ENCODE assay signal across 26 cellular contexts in genomic region chr1:55034476-55035133, GRCh38. TPM values are rescaled to one million over a fixed set of nuclear protein-coding genes. Genes with fewer than 3 reads are reported as not detected.
A peak's percentile ranks its signal among the peaks of the same experiment; 100 is the strongest.
DNase-seq lines count a peak whose midpoint lies in the region; ATAC-seq, FAIRE-seq and TF ChIP-seq lines count a peak whose summit lies in the region.
"Had no signal": no experiment of that assay in that cellular context is flagged by ENCODE, and none has a peak within 500 bp of the region (broad histone marks: within the 10 kb centered on the region; RNA-seq: fewer than 3 reads in every experiment).

No MANE protein-coding gene starts in this region.

- H3K23me2 ChIP-seq in H1 (ENCODE audit: low read depth, low read length), result peaks cover 4% of the 10 kb centered on the region; the same call in 1 of the 2 replicates

- no peaks in the 10 kb centered on the region for H4K20me1 ChIP-seq in H1 (replicated peaks in 1 of 2; ENCODE audit: control insufficient read depth in 1 of 2, insufficient read depth in 2 of 2, low read length in 2 of 2)
- H4K20me1 ChIP-seq: BLaER1 had no signal

- no peak overlapping the region for H3K23ac ChIP-seq in H1 (ENCODE audit: insufficient read length)

- H3K36me3 ChIP-seq in H1 (ENCODE audit: control insufficient read depth in 2 of 4, insufficient read depth in 4 of 4, low read length in 3 of 4), result no peaks in the 10 kb centered on the region
- H3K36me3 ChIP-seq: BLaER1 had no signal

- no peak overlapping the region for H3K56ac ChIP-seq in H1 (replicated peaks; ENCODE audit: insufficient read length, low read depth, low read length)

- no peak overlapping the region for H3K14ac ChIP-seq in H1 (ENCODE audit: insufficient read length)

- no peak overlapping the region for H4K8ac ChIP-seq in H1 (ENCODE audit: extremely low read depth, insufficient read depth, low read length)

- no peak overlapping the region for H3K27ac ChIP-seq in H1 (ENCODE audit: low read depth, low read length)
- H3K27ac ChIP-seq: 22Rv1, BLaER1, HL-60 had no signal

- H3K9ac ChIP-seq in H1 (replicated peaks in 1 of 4; ENCODE audit: extremely low read depth in 1 of 4, low read depth in 3 of 4, low read length in 3 of 4), result no peak overlapping the region
- H3K9ac ChIP-seq: BLaER1 had no signal

- no peak overlapping the region for H3K4ac ChIP-seq in H1 (replicated peaks; ENCODE audit: insufficient read length, low read depth, low read length)

- no peak overlapping the region for H3K4me2 ChIP-seq in H1 (ENCODE audit: insufficient read depth in 1 of 2, low read depth in 2 of 2, low read length in 2 of 2)
- H3K4me2 ChIP-seq: BLaER1 had no signal

- H2AFZ ChIP-seq in H1 (ENCODE audit: low read length), result no peak overlapping the region

- H3K18ac ChIP-seq in H1 (ENCODE audit: extremely low read depth, low read length), result no peak overlapping the region

- H2BK120ac ChIP-seq in H1 (replicated peaks; ENCODE audit: low read depth, low read length), result no peak overlapping the region

- TF ChIP-seq CTCF in H1 (IDR thresholded peaks at IDR 0.05; ENCODE audit: control extremely low read depth in 1 of 3, insufficient read depth in 1 of 3, low read depth in 1 of 3, low read length in 3 of 3), result no peak
- peak; percentile 9 for TF ChIP-seq CTCF in osteocyte (IDR thresholded peaks at IDR 0.05)

- no peak for FAIRE-seq in H1 (lab: Jason Lieb, UNC)
- FAIRE-seq: D721Med, G401.6, GM12878 had no signal

- H3K4me3 ChIP-seq in H1 (ENCODE audit: extremely low read depth in 1 of 4, insufficient read depth in 2 of 4, low read depth in 3 of 4, low read length in 4 of 4), result no peak overlapping the region
- H3K4me3 ChIP-seq: BLaER1, GM12878 had no signal

- no peak overlapping the region for H3K4me3 Mint-ChIP-seq in osteocyte (ENCODE audit: unreplicated experiment)
- H3K4me3 Mint-ChIP-seq: CD4-positive, CD25-positive, alpha-beta regulatory T cell had no signal

- DNase-seq in DMS 273 (lab: John Stamatoyannopoulos, UW; ENCODE audit: unreplicated experiment), result peak; percentile 32
- no peak for DNase-seq in DMS 273 treated with DMSO at 0.1 percent for 48 hours (lab: John Stamatoyannopoulos, UW)
- DNase-seq in NCI-H1092 (lab: John Stamatoyannopoulos, UW), result peak; percentile 19
- DNase-seq in H1 (ENCODE audit: low read depth in 1 of 2, low spot score in 2 of 2), result no peak
- no peak for DNase-seq in osteocyte (ENCODE audit: extremely low spot score, unreplicated experiment)
- no peak for DNase-seq in KBM-7
- DNase-seq in left colon, result no peak
- DNase-seq in HT-29 (ENCODE audit: low spot score), result no peak
- DNase-seq: ACHN; CD4-positive, CD25-positive, alpha-beta regulatory T cell; GOT3; Kasumi-1; NCI-H1417; NCI-H1694; NCI-H2029 treated with DMSO at 0.1 percent for 48 hours; NCI-H2227 treated with DMSO at 0.1 percent for 48 hours; NCI-H510A; PC-3 had no signal

- H3K27me3 ChIP-seq in H1 (replicated peaks in 1 of 4; ENCODE audit: control insufficient read depth in 3 of 4, extremely low read depth in 1 of 4, insufficient read depth in 3 of 4, low read length in 3 of 4), result peaks cover 6 to 21% (median 20%) of the 10 kb centered on the region in 4 experiments
- H3K27me3 ChIP-seq: BLaER1 had no signal

- H3K79me2 ChIP-seq in H1 (ENCODE audit: control insufficient read depth in 1 of 2, insufficient read depth in 2 of 2, low read length in 2 of 2), result no peaks in the 10 kb centered on the region

- no peaks in the 10 kb centered on the region for H3K36me3 Mint-ChIP-seq in osteocyte (ENCODE audit: unreplicated experiment)
- H3K36me3 Mint-ChIP-seq: CD4-positive, CD25-positive, alpha-beta regulatory T cell had no signal

- peak overlapping the region; percentile 19; the same call in 1 of the 2 replicates for H2AK5ac ChIP-seq in H1 (ENCODE audit: low read depth, low read length)

- H3K79me1 ChIP-seq in H1 (ENCODE audit: low read depth, low read length), result no peaks in the 10 kb centered on the region

- no peak overlapping the region for H3K27ac Mint-ChIP-seq in osteocyte (ENCODE audit: unreplicated experiment)

- in situ Hi-C loops in KBM-7 (cut with MboI; ENCODE audit: low pct_unique_long_range_greater_than_20kb, low sequenced_read_pairs), result no loop called here

- no peak overlapping the region for H2BK12ac ChIP-seq in H1 (ENCODE audit: low read depth, low read length)

- peaks cover 18% of the 10 kb centered on the region for H3K4me1 Mint-ChIP-seq in osteocyte (ENCODE audit: unreplicated experiment)

- intact Hi-C loops in left colon (cut with DNase I, micrococcal nuclease), result no loop called here

- no peak for TF ChIP-seq POLR2A in H1 (IDR thresholded peaks at IDR 0.05; ENCODE audit: control extremely low read depth in 1 of 2, low read depth in 2 of 2, low read length in 2 of 2)

- no peaks in the 10 kb centered on the region for H3K9me3 Mint-ChIP-seq in osteocyte (ENCODE audit: unreplicated experiment)

- WGBS in H1 (ENCODE audit: extremely low coverage in 1 of 2, insufficient coverage in 1 of 2, insufficient read length in 1 of 2, insufficient replicate concordance in 2 of 2, low coverage in 1 of 2, low lambda C conversion rate in 2 of 2, missing lambda C conversion rate in 1 of 2), 2 experiments, result 89% methylated on average over 6 of the region's 6 CpGs; no CpG with 5 or more reads in 1 of the 2 experiments

- POLR2A ChIA-PET in H1 (lab: Charles Lee; ENCODE audit: partially characterized antibody), result no interaction called here

- H2BK5ac ChIP-seq in H1 (ENCODE audit: low read depth, low read length), result no peak overlapping the region

- no peak overlapping the region for H2BK15ac ChIP-seq in H1 (ENCODE audit: low read length)

- TF ChIP-seq EP300 in H1 (IDR thresholded peaks at IDR 0.05; ENCODE audit: borderline replicate concordance in 1 of 2, low read depth in 2 of 2, low read length in 2 of 2), result no peak

- CTCF ChIA-PET in H1 (lab: Charles Lee; ENCODE audit: partially characterized antibody), result interaction anchor here (0.7 to 4.9 kb wide), 11 partner anchors 13 to 90 kb away, joined by 3 to 50 read pairs (median 4); no protein-coding TSS in a partner anchor

- no peaks in the 10 kb centered on the region for H3K9me3 ChIP-seq in H1 (ENCODE audit: insufficient read depth in 2 of 2, low read depth in 1 of 2, low read length in 1 of 2)

- peaks cover 0 to 4% (median 3%) of the 10 kb centered on the region in 4 experiments; a peak in 5 of 7 replicates for H3K4me1 ChIP-seq in H1 (replicated peaks in 1 of 4; ENCODE audit: control insufficient read depth in 3 of 4, insufficient read depth in 4 of 4, low read length in 3 of 4)
- H3K4me1 ChIP-seq: BLaER1 had no signal

- H3K27me3 Mint-ChIP-seq in osteocyte (ENCODE audit: unreplicated experiment), result peaks cover 55% of the 10 kb centered on the region

- no peak overlapping the region for H4K5ac ChIP-seq in H1 (ENCODE audit: insufficient read length, low read depth, low read length)

- no peak overlapping the region for H2BK20ac ChIP-seq in H1 (ENCODE audit: low read length)

- no peak overlapping the region for H4K91ac ChIP-seq in H1 (replicated peaks; ENCODE audit: insufficient read length, low read length)

- ATAC-seq in left colon, result no peak
- ATAC-seq: GM12878, HCT116, PC-3 had no signal

- TF ChIP-seq RAD21 in H1 (IDR thresholded peaks at IDR 0.05 in 1 of 2, conservative IDR thresholded peaks at IDR 0.05 in 1 of 2; ENCODE audit: low read depth in 2 of 2, low read length in 2 of 2), result no peak

TF ChIP-seq in H1, 55 proteins besides CTCF, POLR2A, EP300 and RAD21:
- no peak for TF ChIP-seq CHD1 (IDR thresholded peaks at IDR 0.05; ENCODE audit: low read depth, low read length)

RNA-seq across cellular contexts. Expression of gene PCSK9, which starts 4.7 kb away (rescaled TPM):
- 32.3 and 33.8 TPM in 2 replicates for total RNA-seq in H1 (2021; fragmentation: NEBNext Ultra II Directional; extraction: Animal tissue kit (Norgen Biotek cat#: 25700))
- polyA plus RNA-seq in H1 (2011; rRNA removed), result 22.3 and 39.4 TPM in 2 replicates
- 30.1 TPM for polyA plus RNA-seq in H1 (2011; cell fraction: cytosol; rRNA removed)
- polyA plus RNA-seq in H1 (2011; cell fraction: nucleus; rRNA removed), result 56.2 TPM
- 20.6 to 29.9 TPM (median 28.3 TPM) in 4 replicates for polyA plus RNA-seq in H1 (2012, experiment 1 of 2)
- 24.1 TPM for polyA plus RNA-seq in H1 (2012, experiment 2 of 2)
- polyA plus RNA-seq in H1 (2013, experiment 1 of 2), result 65.1 TPM
- 59.8 TPM for polyA plus RNA-seq in H1 (2013, experiment 2 of 2)
- polyA minus RNA-seq in H1 (2011; rRNA and poly(A)+ RNA removed), result 14.4 and 15.8 TPM in 2 replicates
- polyA minus RNA-seq in H1 (2011; cell fraction: cytosol; rRNA and poly(A)+ RNA removed), result 22.8 TPM
- polyA minus RNA-seq in H1 (2011; cell fraction: nucleus; rRNA and poly(A)+ RNA removed), result 18.1 TPM
- total RNA-seq in osteocyte (2.2 and 2.3 TPM in 2 replicates), left colon (10 to 100 TPM; 12.6 to 37.0 TPM)
- total RNA-seq in HT-29 (2014; rRNA removed; shearing (Covaris generic)), result 4.7 and 6.1 TPM in 2 replicates
- total RNA-seq: CD4-positive, CD25-positive, alpha-beta regulatory T cell had no signal
- polyA plus RNA-seq: CD4-positive, CD25-positive, alpha-beta regulatory T cell had no signal

RNA-seq across cellular contexts. Expression of gene BSND, which starts 35.9 kb away (rescaled TPM):
- total RNA-seq in H1 (2021; fragmentation: NEBNext Ultra II Directional; extraction: Animal tissue kit (Norgen Biotek cat#: 25700)), result 0.40 and 0.43 TPM in 2 replicates
- polyA plus RNA-seq in H1 (2011; rRNA removed), result 0.52 and 0.68 TPM in 2 replicates
- 0.67 TPM for polyA plus RNA-seq in H1 (2011; cell fraction: cytosol; rRNA removed)
- polyA plus RNA-seq in H1 (2011; cell fraction: nucleus; rRNA removed), result 1.0 TPM
- polyA plus RNA-seq in H1 (2012, experiment 1 of 2), result 0.37 to 0.74 TPM (median 0.55 TPM) in 4 replicates
- polyA plus RNA-seq in H1 (2012, experiment 2 of 2), result 0.50 TPM
- polyA plus RNA-seq in H1 (2013, experiment 1 of 2), result 0.26 TPM
- polyA plus RNA-seq in H1 (2013, experiment 2 of 2), result 0.26 TPM
- 0.39 and 0.54 TPM in 2 replicates for polyA minus RNA-seq in H1 (2011; rRNA and poly(A)+ RNA removed)
- not detected for polyA minus RNA-seq in H1 (2011; cell fraction: cytosol; rRNA and poly(A)+ RNA removed)
- polyA minus RNA-seq in H1 (2011; cell fraction: nucleus; rRNA and poly(A)+ RNA removed), result 0.70 TPM
- not detected in 2 replicates for total RNA-seq in osteocyte
- total RNA-seq in left colon, result not detected
- 0.10 TPM in 1 of 2 replicates, not detected in the other for total RNA-seq in HT-29 (2014; rRNA removed; shearing (Covaris generic))
- total RNA-seq: CD4-positive, CD25-positive, alpha-beta regulatory T cell; GM12878; M059J; PC-3 had no signal
- polyA plus RNA-seq: CD4-positive, CD25-positive, alpha-beta regulatory T cell; GM12878 had no signal

RNA-seq across cellular contexts. Expression of gene TMEM61, which starts 54.2 kb away (rescaled TPM):
- 0.50 and 0.54 TPM in 2 replicates for total RNA-seq in H1 (2021; fragmentation: NEBNext Ultra II Directional; extraction: Animal tissue kit (Norgen Biotek cat#: 25700))
- polyA plus RNA-seq in H1 (2011; rRNA removed), result 1.4 and 2.0 TPM in 2 replicates
- polyA plus RNA-seq in H1 (2011; cell fraction: cytosol; rRNA removed), result 0.88 TPM
- polyA plus RNA-seq in H1 (2011; cell fraction: nucleus; rRNA removed), result 1.2 TPM
- polyA plus RNA-seq in H1 (2012, experiment 1 of 2), result 0.25 to 0.92 TPM (median 0.80 TPM) in 3 of 4 replicates, not detected in the other
- 1.0 TPM for polyA plus RNA-seq in H1 (2012, experiment 2 of 2)
- 1.4 TPM for polyA plus RNA-seq in H1 (2013, experiment 1 of 2)
- 0.94 TPM for polyA plus RNA-seq in H1 (2013, experiment 2 of 2)
- 0.35 TPM in 1 of 2 replicates, not detected in the other for polyA minus RNA-seq in H1 (2011; rRNA and poly(A)+ RNA removed)
- polyA minus RNA-seq in H1 (2011; cell fraction: cytosol; rRNA and poly(A)+ RNA removed), result not detected
- not detected for polyA minus RNA-seq in H1 (2011; cell fraction: nucleus; rRNA and poly(A)+ RNA removed)
- total RNA-seq in osteocyte, result not detected in 2 replicates
- total RNA-seq in left colon, result 10 to 100 TPM; 12.2 to 19.8 TPM
- total RNA-seq in HT-29 (2014; rRNA removed; shearing (Covaris generic)), result 3.0 and 4.8 TPM in 2 replicates
- total RNA-seq: CD4-positive, CD25-positive, alpha-beta regulatory T cell; GM12878; M059J had no signal
- polyA plus RNA-seq: CD4-positive, CD25-positive, alpha-beta regulatory T cell; GM12878 had no signal

Comparison
In these comparisons a context has a peak if more than half of its experiments do, and no peak if none do; other contexts are left out.
1. DNase-seq: peak in DMS 273 (single experiment) and NCI-H1092 (single experiment); none in DMS 273 treated with DMSO at 0.1 percent for 48 hours (single experiment), H1 (0 of 2), osteocyte (single experiment), KBM-7 (single experiment), left colon (0 of 2) and HT-29 (single experiment).